In genomic region chr2:73385486-73386341, GRCh38 we compare ENCODE assay signal across 1 cellular context.
A peak's percentile ranks its signal among the peaks of the same experiment; 100 is the strongest.
TF ChIP-seq lines count a peak whose summit lies in the region.

TSS of gene ALMS1 (plus strand) at chr2:73385836. CDS start at chr2:73385869, 33 bp downstream.

TF ChIP-seq in K562, 482 proteins besides CTCF, POLR2A, EP300 and RAD21 (continued from another document and continues in another):
- no peak for TF ChIP-seq ATF2 (CRISPR knock-in tag; IDR thresholded peaks at IDR 0.05)
- TF ChIP-seq SREBF1 (IDR thresholded peaks at IDR 0.05; ENCODE audit: borderline replicate concordance, low read depth, low read length), result no peak
- no peak for TF ChIP-seq TEAD4 (IDR thresholded peaks at IDR 0.05; ENCODE audit: low read length)
- no peak for TF ChIP-seq TEAD4 (CRISPR knock-in tag; IDR thresholded peaks at IDR 0.05; ENCODE audit: borderline replicate concordance)
- TF ChIP-seq HDAC2 (IDR thresholded peaks at IDR 0.05), result peak; percentile 48
- TF ChIP-seq PRMT5 (CRISPR knock-in tag; IDR thresholded peaks at IDR 0.05), result 0 out of 2 replicates have a peak, but pooled peaks have one; percentile 61
- TF ChIP-seq IRF1 (CRISPR knock-in tag; IDR thresholded peaks at IDR 0.05; ENCODE audit: borderline replicate concordance), result no peak
- TF ChIP-seq CHD1 (IDR thresholded peaks at IDR 0.05; ENCODE audit: low read length), result peak; percentile 26
- TF ChIP-seq NR1H2 (CRISPR knock-in tag; IDR thresholded peaks at IDR 0.05), result no peak
- TF ChIP-seq E4F1 (CRISPR knock-in tag; IDR thresholded peaks at IDR 0.05; ENCODE audit: borderline replicate concordance), result no peak
- TF ChIP-seq ZNF655 (CRISPR knock-in tag; IDR thresholded peaks at IDR 0.05), result no peak
- TF ChIP-seq ZNF764 (CRISPR knock-in tag; IDR thresholded peaks at IDR 0.05; ENCODE audit: low read depth), result no peak
- no peak for TF ChIP-seq ZNF398 (CRISPR knock-in tag; IDR thresholded peaks at IDR 0.05)
- no peak for TF ChIP-seq GTF3C2 (IDR thresholded peaks at IDR 0.05; ENCODE audit: borderline replicate concordance, extremely low read depth, insufficient read length)
- TF ChIP-seq ZNF407 (IDR thresholded peaks at IDR 0.05; ENCODE audit: low read depth), result no peak
- TF ChIP-seq RBM39 (optimal IDR thresholded peaks at IDR 0.05; ENCODE audit: low read depth, low read length), result no peak
- no peak for TF ChIP-seq ZNF609 (CRISPR knock-in tag; IDR thresholded peaks at IDR 0.05; ENCODE audit: borderline replicate concordance)
- TF ChIP-seq KAT2B (IDR thresholded peaks at IDR 0.05; ENCODE audit: low read depth, low read length), result no peak
- TF ChIP-seq HOMEZ (CRISPR knock-in tag; IDR thresholded peaks at IDR 0.05), result no peak
- TF ChIP-seq MAFG (tag; conservative IDR thresholded peaks at IDR 0.05), result no peak
- TF ChIP-seq CHD4 (IDR thresholded peaks at IDR 0.05; ENCODE audit: insufficient read depth, insufficient replicate concordance, low read depth, low read length, poor library complexity, severe bottlenecking), result no peak
- no peak for TF ChIP-seq HSF4 (CRISPR knock-in tag; IDR thresholded peaks at IDR 0.05; ENCODE audit: borderline replicate concordance)
- TF ChIP-seq DMBX1 (CRISPR knock-in tag; IDR thresholded peaks at IDR 0.05; ENCODE audit: borderline replicate concordance), result no peak
- TF ChIP-seq SMARCA4 (IDR thresholded peaks at IDR 0.05), result no peak
- TF ChIP-seq HDAC6 (IDR thresholded peaks at IDR 0.05; ENCODE audit: low read depth, low read length), result no peak
- TF ChIP-seq SMARCB1 (IDR thresholded peaks at IDR 0.05; ENCODE audit: insufficient read length, low read depth), result no peak
- peak; percentile 12; the same call in 1 of the 2 replicates for TF ChIP-seq MTA3 (IDR thresholded peaks at IDR 0.05; ENCODE audit: borderline replicate concordance)
